Comparison of ENCODE assay signal across 3 cellular contexts in genomic region chr13:66562054-66562453, GRCh38.
TF ChIP-seq lines count a peak whose summit lies in the region.

No MANE protein-coding gene starts in this region.

TF ChIP-seq in HepG2, 621 proteins besides CTCF, POLR2A, EP300 and RAD21:
- TF ChIP-seq PBX2 (CRISPR knock-in tag; IDR thresholded peaks at IDR 0.05) (no peak), ZNF44 (CRISPR knock-in tag; IDR thresholded peaks at IDR 0.05) (no peak), ZNF224 (CRISPR knock-in tag; IDR thresholded peaks at IDR 0.05) (no peak), CREB1 (IDR thresholded peaks at IDR 0.05) (peak; percentile 59; the same call in 1 of the 2 replicates), CREB1 (CRISPR knock-in tag; IDR thresholded peaks at IDR 0.05) (no peak), ZNF3 (CRISPR knock-in tag; IDR thresholded peaks at IDR 0.05) (no peak), KAT2B (IDR thresholded peaks at IDR 0.05; ENCODE audit: borderline replicate concordance, low read depth, low read length) (no peak), ZMYM4 (CRISPR knock-in tag; IDR thresholded peaks at IDR 0.05) (no peak), ATF7 (IDR thresholded peaks at IDR 0.05) (peak; percentile 85), ATF7 (CRISPR knock-in tag; IDR thresholded peaks at IDR 0.05) (no peak)
- TF ChIP-seq, protein P1, sequence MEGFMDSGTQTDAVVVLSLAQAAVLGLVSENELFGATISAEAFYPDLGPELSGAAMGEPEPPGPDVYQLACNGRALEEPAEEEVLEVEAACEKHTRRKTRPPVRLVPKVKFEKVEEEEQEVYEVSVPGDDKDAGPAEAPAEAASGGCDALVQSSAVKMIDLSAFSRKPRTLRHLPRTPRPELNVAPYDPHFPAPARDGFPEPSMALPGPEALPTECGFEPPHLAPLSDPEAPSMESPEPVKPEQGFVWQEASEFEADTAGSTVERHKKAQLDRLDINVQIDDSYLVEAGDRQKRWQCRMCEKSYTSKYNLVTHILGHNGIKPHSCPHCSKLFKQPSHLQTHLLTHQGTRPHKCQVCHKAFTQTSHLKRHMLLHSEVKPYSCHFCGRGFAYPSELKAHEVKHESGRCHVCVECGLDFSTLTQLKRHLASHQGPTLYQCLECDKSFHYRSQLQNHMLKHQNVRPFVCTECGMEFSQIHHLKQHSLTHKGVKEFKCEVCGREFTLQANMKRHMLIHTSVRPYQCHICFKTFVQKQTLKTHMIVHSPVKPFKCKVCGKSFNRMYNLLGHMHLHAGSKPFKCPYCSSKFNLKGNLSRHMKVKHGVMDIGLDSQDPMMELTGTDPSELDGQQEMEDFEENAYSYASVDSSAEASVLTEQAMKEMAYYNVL (CRISPR knock-in tag; IDR thresholded peaks at IDR 0.05; ENCODE audit: borderline replicate concordance): no peak

TF ChIP-seq in HEK293, 187 proteins besides CTCF, POLR2A, EP300 and RAD21:
- TF ChIP-seq SETDB1 (IDR thresholded peaks at IDR 0.05; ENCODE audit: insufficient read length, low read length): peak; percentile 44
- no peak for TF ChIP-seq ZNF366 (tag by site-specific recombination; conservative IDR thresholded peaks at IDR 0.05)

TF ChIP-seq in K562, 482 proteins besides CTCF, POLR2A, EP300 and RAD21:
- TF ChIP-seq BRF1 (IDR thresholded peaks at IDR 0.05; ENCODE audit: borderline replicate concordance, extremely low read depth, insufficient read length) (no peak), NR2F6 (CRISPR knock-in tag; IDR thresholded peaks at IDR 0.05) (no peak), MEF2D (tag; conservative IDR thresholded peaks at IDR 0.05; ENCODE audit: low read depth) (no peak), CREB3 (tag; conservative IDR thresholded peaks at IDR 0.05; ENCODE audit: low read depth) (no peak)
- TF ChIP-seq, protein P2, sequence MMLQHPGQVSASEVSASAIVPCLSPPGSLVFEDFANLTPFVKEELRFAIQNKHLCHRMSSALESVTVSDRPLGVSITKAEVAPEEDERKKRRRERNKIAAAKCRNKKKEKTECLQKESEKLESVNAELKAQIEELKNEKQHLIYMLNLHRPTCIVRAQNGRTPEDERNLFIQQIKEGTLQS (IDR thresholded peaks at IDR 0.05): peak; percentile 61; the same call in 1 of the 2 replicates
- TF ChIP-seq, protein P2 (CRISPR knock-in tag; conservative IDR thresholded peaks at IDR 0.05): no peak
TF ChIP-seq in K562: peak in this region for 1.
